Comparison of ENCODE assay signal across 1 cellular context in genomic region chr9:129523953-129524847, GRCh38.
TF ChIP-seq lines count a peak whose summit lies in the region.

No MANE protein-coding gene starts in this region.

TF ChIP-seq in GM23338, 12 proteins besides CTCF, POLR2A, EP300 and RAD21 (continued from another document):
- TF ChIP-seq REST (IDR thresholded peaks at IDR 0.05; ENCODE audit: unreplicated experiment) (no peak), POLR2AphosphoS5 (IDR thresholded peaks at IDR 0.05; ENCODE audit: low read depth) (no peak), STAT1 (IDR thresholded peaks at IDR 0.05; ENCODE audit: unreplicated experiment) (no peak), ETS1 (IDR thresholded peaks at IDR 0.05) (no peak), ZNF331 (CRISPR knock-in tag; IDR thresholded peaks at IDR 0.05; ENCODE audit: low read depth) (no peak)
